Comparison of ENCODE assay signal across 12 cellular contexts in genomic region chr12:109832534-109833306, GRCh38. TPM values are rescaled to one million over a fixed set of nuclear protein-coding genes. Genes with fewer than 3 reads are reported as not detected.
DNase-seq lines count a peak whose midpoint lies in the region; ATAC-seq, FAIRE-seq and TF ChIP-seq lines count a peak whose summit lies in the region.
"Had no signal": no experiment of that assay in that cellular context is flagged by ENCODE, and none has a peak within 500 bp of the region (broad histone marks: within the 10 kb centered on the region; RNA-seq: fewer than 3 reads in every experiment).

No MANE protein-coding gene starts in this region.

- POLR2A ChIA-PET in A549 (lab: Yijun Ruan, JAX): interaction anchor here (0.5 kb wide), 1 partner anchor 22 kb away, joined by 3 read pairs; no protein-coding TSS in a partner anchor

- H3K4me1 Mint-ChIP-seq in neural crest cell: peaks cover 21% of the 10 kb centered on the region

- H3K4me3 ChIP-seq in A549: no peak overlapping the region
- peak overlapping the region; percentile 39 for H3K4me3 ChIP-seq in RWPE2 (ENCODE audit: severe bottlenecking)
- peak overlapping the region; percentile 62 for H3K4me3 ChIP-seq in fibroblast of pulmonary artery (replicated peaks; ENCODE audit: low read depth, low read length)

- no peak for TF ChIP-seq EP300 in A549 (IDR thresholded peaks at IDR 0.05)

- no peaks in the 10 kb centered on the region for H3K9me3 ChIP-seq in A549
- H3K9me3 ChIP-seq in RWPE2 (ENCODE audit: severe bottlenecking): no peaks in the 10 kb centered on the region

- peaks cover 23% of the 10 kb centered on the region for H3K4me1 ChIP-seq in A549
- H3K4me1 ChIP-seq in RWPE2 (ENCODE audit: insufficient read depth, poor library complexity, severe bottlenecking): peaks cover 12% of the 10 kb centered on the region

- no peaks in the 10 kb centered on the region for H3K36me3 Mint-ChIP-seq in neural crest cell (ENCODE audit: low read depth)

- H3K4me3 Mint-ChIP-seq in neural crest cell: peak overlapping the region; percentile 49

- no peak for DNase-seq in A549 (ENCODE audit: low read depth in 1 of 2, low spot score in 1 of 2)
- DNase-seq in RWPE2 (ENCODE audit: low spot score): no peak
- DNase-seq in fibroblast of pulmonary artery (ENCODE audit: low read depth): no peak
- no peak for DNase-seq in neural crest cell (ENCODE audit: low read depth, low spot score)
- DNase-seq in NCI-H2081 treated with DMSO at 0.1 percent for 48 hours (lab: John Stamatoyannopoulos, UW): no peak
- DNase-seq in NCI-H82 (lab: John Stamatoyannopoulos, UW): no peak
- no peak for DNase-seq in stimulated activated CD4-positive, alpha-beta T cell treated with anti-CD3 and anti-CD28 coated beads, Interleukin-12 subunit alpha, Interleukin-12 subunit beta, amount 100 ng/mL, for 4 hours
- DNase-seq: activated T-cell treated with anti-CD3 and anti-CD28 coated beads, Interleukin-2, amount 50 U/mL, for 1 hour; left colon; stimulated activated CD4-positive, alpha-beta T cell treated with anti-CD3 and anti-CD28 coated beads, Interleukin-4, amount 100 ng/mL, for 1 hour had no signal

- H3K27ac Mint-ChIP-seq in neural crest cell (ENCODE audit: unreplicated experiment): no peak overlapping the region

- FAIRE-seq in A549 (lab: Jason Lieb, UNC): no peak
- FAIRE-seq: colon had no signal

- WGBS in A549 (ENCODE audit: missing lambda C conversion rate): 65% methylated on average over 11 of the region's 31 CpGs

- CTCF ChIA-PET in A549 (lab: Yijun Ruan, JAX): interaction anchor here (0.9 to 10.8 kb wide), 8 partner anchors 9 to 27 kb away, joined by 3 to 86 read pairs (median 6); no protein-coding TSS in a partner anchor

- no peaks in the 10 kb centered on the region for H3K9me3 Mint-ChIP-seq in neural crest cell

- no peak for TF ChIP-seq POLR2A in A549 (IDR thresholded peaks at IDR 0.05; ENCODE audit: low read length)

- no peak for TF ChIP-seq CTCF in A549 (IDR thresholded peaks at IDR 0.05)
- no peak for TF ChIP-seq CTCF in RWPE2 (IDR thresholded peaks at IDR 0.05; ENCODE audit: poor library complexity, severe bottlenecking)
- no peak for TF ChIP-seq CTCF in fibroblast of pulmonary artery (IDR thresholded peaks at IDR 0.05; ENCODE audit: low read length, missing control alignments)
- no peak for TF ChIP-seq CTCF in neural crest cell (conservative IDR thresholded peaks at IDR 0.05)

- ATAC-seq in A549 (no peak), RWPE2 (ENCODE audit: low read depth) (no peak), GM21381 (IDR thresholded peaks at IDR 0.05; ENCODE audit: unreplicated experiment) (no peak)

- H3K27ac ChIP-seq in A549: peak overlapping the region in 1 of 2 experiments; percentile 59; a peak in 2 of 6 replicates
- H3K27ac ChIP-seq in RWPE2 (ENCODE audit: poor library complexity, severe bottlenecking): no peak overlapping the region

- no peaks in the 10 kb centered on the region for H3K36me3 ChIP-seq in RWPE2 (ENCODE audit: low read depth)

- peak overlapping the region; percentile 29; the same call in 2 of the 3 replicates for H3K4me2 ChIP-seq in A549

- no peak for TF ChIP-seq RAD21 in A549 (conservative IDR thresholded peaks at IDR 0.05 in 1 of 2, IDR thresholded peaks at IDR 0.05 in 1 of 2)

- H3K27me3 Mint-ChIP-seq in neural crest cell (ENCODE audit: low read depth): peaks cover 17% of the 10 kb centered on the region

- H3K27me3 ChIP-seq in RWPE2 (ENCODE audit: insufficient read depth, poor library complexity, severe bottlenecking): no peaks in the 10 kb centered on the region

TF ChIP-seq in A549, 52 proteins besides CTCF, POLR2A, EP300 and RAD21:
- no peak for TF ChIP-seq PBX3 (IDR thresholded peaks at IDR 0.05)
- no peak for TF ChIP-seq ZC3H11A (IDR thresholded peaks at IDR 0.05)
- peak; percentile 66; the same call in 1 of the 2 replicates for TF ChIP-seq KDM1A (IDR thresholded peaks at IDR 0.05; ENCODE audit: low read depth)
- no peak for TF ChIP-seq MYC (IDR thresholded peaks at IDR 0.05; ENCODE audit: borderline replicate concordance, low read length)
- no peak for TF ChIP-seq BCL3 (IDR thresholded peaks at IDR 0.05)

RNA-seq across cellular contexts. Expression of gene TRPV4, which starts 0.5 kb away (rescaled TPM):
- polyA plus RNA-seq in A549 (2011; rRNA removed): 0.37 and 0.52 TPM in 2 replicates
- 0.15 and 0.26 TPM in 2 replicates for polyA plus RNA-seq in A549 (2012; cell fraction: cytosol; rRNA removed)
- polyA plus RNA-seq in A549 (2012; cell fraction: nucleus; rRNA removed): 0.43 and 0.53 TPM in 2 replicates
- polyA plus RNA-seq in A549 (2017; fragmentation: RNase III; extraction: RNeasy Plus Mini Kit Qiagen cat#74134 plus additional on column Dnase treatment): 0.05 to 0.15 TPM (median 0.09 TPM) in 3 replicates
- 0.88 and 1.2 TPM in 2 replicates for polyA minus RNA-seq in A549 (2011; rRNA and poly(A)+ RNA removed)
- 3.5 and 3.7 TPM in 2 replicates for total RNA-seq in neural crest cell

RNA-seq across cellular contexts. Expression of gene GLTP, which starts 47.6 kb away (rescaled TPM):
- 18.8 and 19.2 TPM in 2 replicates for polyA plus RNA-seq in A549 (2011; rRNA removed)
- polyA plus RNA-seq in A549 (2012; cell fraction: cytosol; rRNA removed): 14.9 and 19.2 TPM in 2 replicates
- 3.7 and 4.5 TPM in 2 replicates for polyA plus RNA-seq in A549 (2012; cell fraction: nucleus; rRNA removed)
- polyA plus RNA-seq in A549 (2017; fragmentation: RNase III; extraction: RNeasy Plus Mini Kit Qiagen cat#74134 plus additional on column Dnase treatment): 16.7 to 16.9 TPM (median 16.9 TPM) in 3 replicates
- polyA minus RNA-seq in A549 (2011; rRNA and poly(A)+ RNA removed): 49.3 and 53.3 TPM in 2 replicates
- total RNA-seq in neural crest cell: 32.0 and 34.0 TPM in 2 replicates
